In the genomic region with DNA sequence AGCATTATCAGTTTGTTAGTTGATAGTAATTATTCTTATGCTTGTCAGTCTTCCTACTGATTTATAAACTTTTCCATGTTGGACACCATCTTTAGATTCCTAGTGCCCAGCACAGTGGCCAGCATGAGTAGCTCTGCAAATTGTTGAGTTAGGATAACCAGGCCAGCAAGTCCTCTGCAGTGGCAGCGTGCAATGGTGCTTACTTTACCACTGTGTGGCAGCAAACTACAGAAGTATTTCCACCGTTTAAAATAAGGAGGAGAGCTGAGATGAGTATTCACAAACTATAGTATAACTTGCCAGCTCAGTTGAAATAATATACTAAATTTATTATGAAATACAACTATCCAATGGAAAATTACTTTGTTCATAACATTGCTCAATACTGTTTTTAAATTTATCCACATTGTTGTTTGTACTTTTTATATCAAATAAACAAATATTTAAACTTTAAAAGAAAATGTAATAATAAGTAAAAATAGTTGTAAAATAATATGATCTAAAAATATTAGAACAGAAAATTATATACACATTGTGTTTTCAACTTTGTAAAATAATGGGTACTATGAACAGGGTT, we compare ENCODE assay signal across 8 cellular contexts. TPM values are rescaled to one million over a fixed set of nuclear protein-coding genes. Genes with fewer than 3 reads are reported as not detected.
DNase-seq lines count a peak whose midpoint lies in the region; ATAC-seq, FAIRE-seq and TF ChIP-seq lines count a peak whose summit lies in the region.

No MANE protein-coding gene starts in this region.

- DNase-seq in DMS153 treated with DMSO at 0.1 percent for 48 hours (lab: John Stamatoyannopoulos, UW; ENCODE audit: unreplicated experiment) (peak; percentile 35), HT1080 (ENCODE audit: low read depth) (peak; percentile 39), RCC 7860 (ENCODE audit: low spot score) (peak; percentile 27), T47D (ENCODE audit: low read depth in 1 of 2, low spot score in 1 of 2) (peak; percentile 20 to 70)
- no peak for DNase-seq in NK-92 treated with Interleukin-12 subunit alpha and Interleukin-12 subunit beta, amount 100 ng/mL, for 24 hours (lab: John Stamatoyannopoulos, UW)

- FAIRE-seq in RCC 7860 (lab: Jason Lieb, UNC): peak; percentile 34

- H3K27ac ChIP-seq in liver (ENCODE audit: low read depth in 1 of 2, low read length in 2 of 2): no peak overlapping the region

- in situ Hi-C loops in T47D (cut with HindIII; ENCODE audit: low pct_unique_long_range_greater_than_20kb, low sequenced_read_pairs): no loop called here

- no peak overlapping the region for H3K9ac ChIP-seq in liver (ENCODE audit: low read depth in 1 of 2, low read length in 2 of 2)

- ATAC-seq in GM21515 (IDR thresholded peaks at IDR 0.05; ENCODE audit: unreplicated experiment) (no peak), GM18502 (IDR thresholded peaks at IDR 0.05; ENCODE audit: poor library complexity, unreplicated experiment) (no peak)

- no peaks in the 10 kb centered on the region for H3K36me3 ChIP-seq in liver (ENCODE audit: control insufficient read depth in 4 of 4, insufficient read depth in 3 of 4, low read depth in 1 of 4, low read length in 3 of 4)

- H3K4me1 ChIP-seq in liver (ENCODE audit: control insufficient read depth in 4 of 4, insufficient read depth in 4 of 4, low read length in 3 of 4): no peaks in the 10 kb centered on the region

- 17% methylated on average over 2 of the region's 2 CpGs for WGBS in liver

- no peak overlapping the region for H3K4me3 ChIP-seq in liver (ENCODE audit: low read depth in 1 of 3, low read length in 3 of 3)

- peak; percentile 61 to 68 for TF ChIP-seq RAD21 in liver (IDR thresholded peaks at IDR 0.05)

- H3K9me3 ChIP-seq in liver (ENCODE audit: control insufficient read depth in 4 of 4, low read length in 3 of 4): no peaks in the 10 kb centered on the region

- H3K27me3 ChIP-seq in liver (ENCODE audit: control insufficient read depth in 4 of 4, insufficient read depth in 4 of 4, low read length in 3 of 4): no peaks in the 10 kb centered on the region

- peak; percentile 27 for TF ChIP-seq CTCF in liver (IDR thresholded peaks at IDR 0.05; ENCODE audit: low read depth, low read length, missing input control)

TF ChIP-seq in liver, 16 proteins besides CTCF, POLR2A, EP300 and RAD21:
- TF ChIP-seq, protein P1, sequence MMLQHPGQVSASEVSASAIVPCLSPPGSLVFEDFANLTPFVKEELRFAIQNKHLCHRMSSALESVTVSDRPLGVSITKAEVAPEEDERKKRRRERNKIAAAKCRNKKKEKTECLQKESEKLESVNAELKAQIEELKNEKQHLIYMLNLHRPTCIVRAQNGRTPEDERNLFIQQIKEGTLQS (IDR thresholded peaks at IDR 0.05): no peak
- TF ChIP-seq SP1 (IDR thresholded peaks at IDR 0.05): no peak
- TF ChIP-seq NR2F2 (IDR thresholded peaks at IDR 0.05): no peak
- no peak for TF ChIP-seq JUND (IDR thresholded peaks at IDR 0.05)
- TF ChIP-seq, protein P2, sequence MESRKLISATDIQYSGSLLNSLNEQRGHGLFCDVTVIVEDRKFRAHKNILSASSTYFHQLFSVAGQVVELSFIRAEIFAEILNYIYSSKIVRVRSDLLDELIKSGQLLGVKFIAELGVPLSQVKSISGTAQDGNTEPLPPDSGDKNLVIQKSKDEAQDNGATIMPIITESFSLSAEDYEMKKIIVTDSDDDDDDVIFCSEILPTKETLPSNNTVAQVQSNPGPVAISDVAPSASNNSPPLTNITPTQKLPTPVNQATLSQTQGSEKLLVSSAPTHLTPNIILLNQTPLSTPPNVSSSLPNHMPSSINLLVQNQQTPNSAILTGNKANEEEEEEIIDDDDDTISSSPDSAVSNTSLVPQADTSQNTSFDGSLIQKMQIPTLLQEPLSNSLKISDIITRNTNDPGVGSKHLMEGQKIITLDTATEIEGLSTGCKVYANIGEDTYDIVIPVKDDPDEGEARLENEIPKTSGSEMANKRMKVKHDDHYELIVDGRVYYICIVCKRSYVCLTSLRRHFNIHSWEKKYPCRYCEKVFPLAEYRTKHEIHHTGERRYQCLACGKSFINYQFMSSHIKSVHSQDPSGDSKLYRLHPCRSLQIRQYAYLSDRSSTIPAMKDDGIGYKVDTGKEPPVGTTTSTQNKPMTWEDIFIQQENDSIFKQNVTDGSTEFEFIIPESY (IDR thresholded peaks at IDR 0.05): no peak
- TF ChIP-seq, protein P3, sequence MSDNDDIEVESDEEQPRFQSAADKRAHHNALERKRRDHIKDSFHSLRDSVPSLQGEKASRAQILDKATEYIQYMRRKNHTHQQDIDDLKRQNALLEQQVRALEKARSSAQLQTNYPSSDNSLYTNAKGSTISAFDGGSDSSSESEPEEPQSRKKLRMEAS (IDR thresholded peaks at IDR 0.05): no peak
- no peak for TF ChIP-seq FOXA1 (IDR thresholded peaks at IDR 0.05)
- no peak for TF ChIP-seq HNF4G (IDR thresholded peaks at IDR 0.05)
- TF ChIP-seq HNF4A (conservative IDR thresholded peaks at IDR 0.05): no peak
- TF ChIP-seq, protein P4, sequence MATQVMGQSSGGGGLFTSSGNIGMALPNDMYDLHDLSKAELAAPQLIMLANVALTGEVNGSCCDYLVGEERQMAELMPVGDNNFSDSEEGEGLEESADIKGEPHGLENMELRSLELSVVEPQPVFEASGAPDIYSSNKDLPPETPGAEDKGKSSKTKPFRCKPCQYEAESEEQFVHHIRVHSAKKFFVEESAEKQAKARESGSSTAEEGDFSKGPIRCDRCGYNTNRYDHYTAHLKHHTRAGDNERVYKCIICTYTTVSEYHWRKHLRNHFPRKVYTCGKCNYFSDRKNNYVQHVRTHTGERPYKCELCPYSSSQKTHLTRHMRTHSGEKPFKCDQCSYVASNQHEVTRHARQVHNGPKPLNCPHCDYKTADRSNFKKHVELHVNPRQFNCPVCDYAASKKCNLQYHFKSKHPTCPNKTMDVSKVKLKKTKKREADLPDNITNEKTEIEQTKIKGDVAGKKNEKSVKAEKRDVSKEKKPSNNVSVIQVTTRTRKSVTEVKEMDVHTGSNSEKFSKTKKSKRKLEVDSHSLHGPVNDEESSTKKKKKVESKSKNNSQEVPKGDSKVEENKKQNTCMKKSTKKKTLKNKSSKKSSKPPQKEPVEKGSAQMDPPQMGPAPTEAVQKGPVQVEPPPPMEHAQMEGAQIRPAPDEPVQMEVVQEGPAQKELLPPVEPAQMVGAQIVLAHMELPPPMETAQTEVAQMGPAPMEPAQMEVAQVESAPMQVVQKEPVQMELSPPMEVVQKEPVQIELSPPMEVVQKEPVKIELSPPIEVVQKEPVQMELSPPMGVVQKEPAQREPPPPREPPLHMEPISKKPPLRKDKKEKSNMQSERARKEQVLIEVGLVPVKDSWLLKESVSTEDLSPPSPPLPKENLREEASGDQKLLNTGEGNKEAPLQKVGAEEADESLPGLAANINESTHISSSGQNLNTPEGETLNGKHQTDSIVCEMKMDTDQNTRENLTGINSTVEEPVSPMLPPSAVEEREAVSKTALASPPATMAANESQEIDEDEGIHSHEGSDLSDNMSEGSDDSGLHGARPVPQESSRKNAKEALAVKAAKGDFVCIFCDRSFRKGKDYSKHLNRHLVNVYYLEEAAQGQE (IDR thresholded peaks at IDR 0.05): no peak
- no peak for TF ChIP-seq TAF1 (conservative IDR thresholded peaks at IDR 0.05)
- TF ChIP-seq YY1 (IDR thresholded peaks at IDR 0.05): no peak
- TF ChIP-seq FOXA2 (IDR thresholded peaks at IDR 0.05): no peak
- no peak for TF ChIP-seq EGR1 (IDR thresholded peaks at IDR 0.05; ENCODE audit: low read depth in 2 of 2)
- no peak for TF ChIP-seq GABPA (IDR thresholded peaks at IDR 0.05 in 1 of 2, conservative IDR thresholded peaks at IDR 0.05 in 1 of 2)
- no peak for TF ChIP-seq RXRA (IDR thresholded peaks at IDR 0.05)
TF ChIP-seq in liver: peak in this region for 0.

RNA-seq across cellular contexts. Expression of a gene that starts 9.3 kb away (rescaled TPM):
- total RNA-seq in HT1080 (2014; rRNA removed; shearing (Covaris generic)): 29.5 and 43.5 TPM in 2 replicates
- polyA plus RNA-seq in HT1080 (2015; cell fraction: cytosol; rRNA removed): 13.7 and 15.5 TPM in 2 replicates
- 73.6 and 76.3 TPM in 2 replicates for polyA plus RNA-seq in HT1080 (2015; cell fraction: nucleus; rRNA removed)
- 10 to 100 TPM; 15.8 to 37.2 TPM for total RNA-seq in liver
- 10 to 100 TPM; 12.0 to 28.8 TPM for polyA plus RNA-seq in liver

RNA-seq across cellular contexts. Expression of a gene that starts 31.9 kb away (rescaled TPM):
- total RNA-seq in HT1080 (2014; rRNA removed; shearing (Covaris generic)): 0.29 and 0.40 TPM in 2 replicates
- 0.56 and 0.81 TPM in 2 replicates for polyA plus RNA-seq in HT1080 (2015; cell fraction: cytosol; rRNA removed)
- polyA plus RNA-seq in HT1080 (2015; cell fraction: nucleus; rRNA removed): 3.4 and 5.4 TPM in 2 replicates
- total RNA-seq in liver: 1 to 10 TPM; 1.4 to 3.8 TPM
- polyA plus RNA-seq in liver: under 1 TPM; 0.51 to 0.69 TPM
